In genomic region chr7:28038175-28038855, GRCh38 we compare ENCODE assay signal across 21 cellular contexts.
A peak's percentile ranks its signal among the peaks of the same experiment; 100 is the strongest.
DNase-seq lines count a peak whose midpoint lies in the region; ATAC-seq, FAIRE-seq and TF ChIP-seq lines count a peak whose summit lies in the region.
"Had no signal": no experiment of that assay in that cellular context is flagged by ENCODE, and none has a peak within 500 bp of the region (broad histone marks: within the 10 kb centered on the region; RNA-seq: fewer than 3 reads in every experiment).

No MANE protein-coding gene starts in this region.

- no peak overlapping the region for H3K4me3 Mint-ChIP-seq in natural killer cell
- H3K4me3 Mint-ChIP-seq: activated CD4-positive, alpha-beta T cell treated with anti-CD3 and anti-CD28 coated beads, Interleukin-2, amount 10 ng/mL, durations not matched to agents 24 days and 14 days; activated naive CD4-positive, alpha-beta T cell treated with anti-CD3 and anti-CD28 coated beads, Interleukin-2, amount 10 ng/mL, durations not matched to agents 7 days and 5 days; CD8-positive, alpha-beta memory T cell had no signal

- H3K4me3 ChIP-seq in AG10803 (ENCODE audit: low read length) (no peak overlapping the region), Panc1 (ENCODE audit: low read depth in 2 of 2, low read length in 2 of 2) (no peak overlapping the region), tibial nerve (no peak overlapping the region)
- H3K4me3 ChIP-seq: left ventricle myocardium inferior, MG63, psoas muscle, SK-N-MC had no signal

- FAIRE-seq in endometrium (lab: Jason Lieb, UNC), result peak; percentile 98
- no peak for FAIRE-seq in D721Med (lab: Jason Lieb, UNC)
- FAIRE-seq: G401.6, H1 had no signal

- H3K27me3 Mint-ChIP-seq in natural killer cell (ENCODE audit: low read depth in 2 of 2), result no peaks in the 10 kb centered on the region
- H3K27me3 Mint-ChIP-seq: activated naive CD4-positive, alpha-beta T cell treated with anti-CD3 and anti-CD28 coated beads, Interleukin-2, amount 10 ng/mL, durations not matched to agents 7 days and 5 days; CD8-positive, alpha-beta memory T cell had no signal

- H3K27ac ChIP-seq in Panc1 (ENCODE audit: low read length) (peak overlapping the region; percentile 93), tibial nerve (no peak overlapping the region)
- H3K27ac ChIP-seq: SK-N-MC had no signal

- ATAC-seq in Panc1 (no peak), natural killer cell (no peak), HG02678 (IDR thresholded peaks at IDR 0.05; ENCODE audit: unreplicated experiment) (no peak), esophagus mucosa (no peak)
- ATAC-seq: psoas muscle had no signal

- TF ChIP-seq EP300 in tibial nerve (IDR thresholded peaks at IDR 0.05), result no peak

- CTCF ChIA-PET in Panc1 (lab: Charles Lee), result interaction anchor here (1.0 to 2.2 kb wide), 2 partner anchors 24 to 56 kb away, joined by 4 to 8 read pairs; no protein-coding TSS in a partner anchor

- intact Hi-C loops in Panc1 (cut with micrococcal nuclease; ENCODE audit: unreplicated experiment), result no loop called here
- intact Hi-C loops in natural killer cell (cut with micrococcal nuclease), result no loop called here

- H3K27ac Mint-ChIP-seq in natural killer cell, result peak overlapping the region; percentile 72 to 76
- H3K27ac Mint-ChIP-seq: activated CD4-positive, alpha-beta T cell treated with anti-CD3 and anti-CD28 coated beads, Interleukin-2, amount 10 ng/mL, durations not matched to agents 24 days and 14 days; activated naive CD4-positive, alpha-beta T cell treated with anti-CD3 and anti-CD28 coated beads, Interleukin-2, amount 10 ng/mL, durations not matched to agents 7 days and 5 days; CD8-positive, alpha-beta memory T cell had no signal

- TF ChIP-seq POLR2A in tibial nerve (IDR thresholded peaks at IDR 0.05), result no peak

- 67 to 77% methylated on average over 2 of the region's 2 CpGs for WGBS in tibial nerve, 2 donors

- POLR2A ChIA-PET in Panc1 (lab: Charles Lee), result no interaction called here

- DNase-seq in AG10803 (ENCODE audit: low read depth), result peak; percentile 52
- DNase-seq in Panc1 (ENCODE audit: low read depth, low spot score), result no peak
- DNase-seq in natural killer cell, result no peak
- DNase-seq in tibial nerve (ENCODE audit: low spot score in 2 of 2), result no peak
- DNase-seq in D721Med (ENCODE audit: insufficient read length, low spot score), result no peak
- DNase-seq: activated CD4-positive, alpha-beta T cell treated with anti-CD3 and anti-CD28 coated beads, Interleukin-2, amount 10 ng/mL, durations not matched to agents 24 days and 14 days; activated naive CD4-positive, alpha-beta T cell treated with anti-CD3 and anti-CD28 coated beads, Interleukin-2, amount 10 ng/mL, durations not matched to agents 7 days and 5 days; CD8-positive, alpha-beta memory T cell; effector CD8-positive, alpha-beta T cell; foreskin melanocyte; left ventricle myocardium inferior; MG63; NCI-H187; NCI-H524; psoas muscle had no signal

- no peaks in the 10 kb centered on the region for H3K36me3 Mint-ChIP-seq in natural killer cell
- H3K36me3 Mint-ChIP-seq: activated naive CD4-positive, alpha-beta T cell treated with anti-CD3 and anti-CD28 coated beads, Interleukin-2, amount 10 ng/mL, durations not matched to agents 7 days and 5 days had no signal

- H3K9me3 Mint-ChIP-seq in natural killer cell, result no peaks in the 10 kb centered on the region
- H3K9me3 Mint-ChIP-seq: activated naive CD4-positive, alpha-beta T cell treated with anti-CD3 and anti-CD28 coated beads, Interleukin-2, amount 10 ng/mL, durations not matched to agents 7 days and 5 days; CD8-positive, alpha-beta memory T cell had no signal

- H3K27me3 ChIP-seq in Panc1 (ENCODE audit: control insufficient read depth, insufficient read depth, low read length) (no peaks in the 10 kb centered on the region), tibial nerve (no peaks in the 10 kb centered on the region)
- H3K27me3 ChIP-seq: MG63 had no signal

- in situ Hi-C loops in Panc1 (cut with HindIII; ENCODE audit: low pct_unique_long_range_greater_than_20kb, low sequenced_read_pairs), result no loop called here

- BruUV-seq in Panc1 (replicated peaks; lab: Mats Ljungman, UMichigan), result no TSS peak

- TF ChIP-seq CTCF in AG10803 (conservative IDR thresholded peaks at IDR 0.05; ENCODE audit: low read length) (no peak), Panc1 (IDR thresholded peaks at IDR 0.05) (no peak), natural killer cell (IDR thresholded peaks at IDR 0.05) (no peak), tibial nerve (IDR thresholded peaks at IDR 0.05) (no peak), D721Med (IDR thresholded peaks at IDR 0.05; ENCODE audit: insufficient read depth, missing control alignments) (no peak)

- H3K9me3 ChIP-seq in Panc1 (ENCODE audit: control insufficient read depth, insufficient read depth, low read depth, low read length), result no peaks in the 10 kb centered on the region
- no peaks in the 10 kb centered on the region for H3K9me3 ChIP-seq in tibial nerve
- H3K9me3 ChIP-seq: left ventricle myocardium inferior, MG63, psoas muscle had no signal

- H3K36me3 ChIP-seq in Panc1 (ENCODE audit: control insufficient read depth, insufficient read depth, low read length), result no peaks in the 10 kb centered on the region
- no peaks in the 10 kb centered on the region for H3K36me3 ChIP-seq in tibial nerve
- H3K36me3 ChIP-seq: left ventricle myocardium inferior, MG63 had no signal

- peaks cover 76% of the 10 kb centered on the region for H3K4me1 ChIP-seq in Panc1 (ENCODE audit: control insufficient read depth, insufficient read depth, low read length)
- peaks cover 0 to 11% (median 3%) of the 10 kb centered on the region in 4 donors for H3K4me1 ChIP-seq in tibial nerve

- peaks cover 67 to 90% of the 10 kb centered on the region in 2 donors for H3K4me1 Mint-ChIP-seq in natural killer cell
